ENCODE assay signal across 8 cellular contexts in the genomic region with DNA sequence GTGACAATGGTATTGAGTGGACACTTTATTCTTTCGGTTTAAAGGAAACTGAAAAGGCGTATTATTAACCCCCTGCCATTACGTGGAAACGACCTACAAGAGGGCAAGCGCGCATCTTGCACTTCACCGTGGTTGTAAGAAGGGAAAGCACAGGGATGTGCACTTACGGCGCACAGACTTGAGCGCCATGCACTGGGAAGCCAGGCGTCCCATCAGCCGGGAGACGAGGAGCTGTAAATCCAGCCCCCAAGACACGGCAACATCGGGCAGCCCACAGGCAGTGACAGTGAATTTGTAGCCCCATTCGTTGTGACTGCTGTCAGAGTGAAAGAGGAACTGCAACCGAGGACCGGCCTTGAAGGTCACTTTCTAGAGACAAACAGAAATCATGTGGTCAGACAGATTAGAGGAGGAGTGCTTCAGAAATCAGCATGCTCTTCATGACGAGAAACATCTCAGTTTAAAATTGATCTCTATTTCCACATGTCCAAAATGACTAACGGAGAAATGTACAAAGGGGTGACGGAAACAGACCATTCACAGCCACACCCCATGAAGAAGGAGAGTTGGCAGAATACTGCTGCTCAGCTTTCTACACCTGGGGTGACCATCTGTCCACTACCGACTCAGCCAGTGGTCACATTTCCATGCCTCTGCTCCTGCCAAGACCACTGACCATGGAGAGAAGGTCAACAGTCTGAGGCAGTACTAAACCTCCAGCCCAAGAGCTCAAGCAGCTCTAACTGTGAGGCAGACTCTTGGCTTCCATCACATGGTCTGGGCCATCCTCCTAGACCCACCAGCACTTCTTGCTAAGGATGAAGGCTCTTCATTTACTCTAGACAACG.
A peak's percentile ranks its signal among the peaks of the same experiment; 100 is the strongest.
DNase-seq lines count a peak whose midpoint lies in the region; ATAC-seq and TF ChIP-seq lines count a peak whose summit lies in the region.

No MANE protein-coding gene starts in this region.

- no peak for TF ChIP-seq CTCF in Peyer's patch (IDR thresholded peaks at IDR 0.05)
- TF ChIP-seq CTCF in progenitor cell of endocrine pancreas (IDR thresholded peaks at IDR 0.05; ENCODE audit: unreplicated experiment) = no peak
- no peak for TF ChIP-seq CTCF in thyroid gland (IDR thresholded peaks at IDR 0.05)

- 91 to 92% methylated on average over 23 of the region's 23 CpGs for WGBS in thyroid gland, 2 donors

- H3K4me3 ChIP-seq in Peyer's patch (peak overlapping the region in 2 of 4 donors; percentile 14 to 26), thyroid gland (replicated peaks in 1 of 3) (no peak overlapping the region)

- intact Hi-C loops in thyroid gland (cut with DNase I) = loop anchor here (10.0 kb wide), 1 partner anchor 139 kb away; no protein-coding TSS in a partner anchor

- no peaks in the 10 kb centered on the region for H3K27me3 Mint-ChIP-seq in naive B cell
- no peaks in the 10 kb centered on the region for H3K27me3 Mint-ChIP-seq in progenitor cell of endocrine pancreas

- no peak for TF ChIP-seq POLR2A in Peyer's patch (IDR thresholded peaks at IDR 0.05)
- no peak for TF ChIP-seq POLR2A in thyroid gland (IDR thresholded peaks at IDR 0.05)

- H3K4me3 Mint-ChIP-seq in naive B cell = peak overlapping the region in 4 of 8 donors; percentile 15 to 72 (median 48)
- no peak overlapping the region for H3K4me3 Mint-ChIP-seq in progenitor cell of endocrine pancreas (ENCODE audit: low read depth)

- H3K9me3 ChIP-seq in Peyer's patch (no peaks in the 10 kb centered on the region), thyroid gland (no peaks in the 10 kb centered on the region)

- H3K9me3 Mint-ChIP-seq in naive B cell = no peaks in the 10 kb centered on the region
- no peaks in the 10 kb centered on the region for H3K9me3 Mint-ChIP-seq in progenitor cell of endocrine pancreas (ENCODE audit: low read depth)

- H3K27ac ChIP-seq in Peyer's patch (peak overlapping the region; percentile 10 to 68 (median 29)), thyroid gland (no peak overlapping the region)

- H3K36me3 Mint-ChIP-seq in naive B cell (peaks cover 29 to 43% of the 10 kb centered on the region in 2 donors), progenitor cell of endocrine pancreas (ENCODE audit: insufficient read depth) (peaks cover 21% of the 10 kb centered on the region)

- DNase-seq in Peyer's patch (peak in 2 of 3 donors; percentile 74 to 77), naive B cell (peak; percentile 15), NCI-H2196 (lab: John Stamatoyannopoulos, UW; ENCODE audit: unreplicated experiment) (no peak), progenitor cell of endocrine pancreas (ENCODE audit: low spot score, unreplicated experiment) (no peak), NCI-H1048 (lab: John Stamatoyannopoulos, UW) (no peak), thyroid gland (no peak)

- H3K4me1 ChIP-seq in Peyer's patch = no peaks in the 10 kb centered on the region
- no peaks in the 10 kb centered on the region for H3K4me1 ChIP-seq in thyroid gland

- H3K27ac Mint-ChIP-seq in naive B cell (peak overlapping the region; percentile 18 to 90 (median 81)), progenitor cell of endocrine pancreas (no peak overlapping the region)

- H3K36me3 ChIP-seq in Peyer's patch (peaks cover 0 to 98% (median 0%) of the 10 kb centered on the region in 3 donors), thyroid gland (peaks cover 78 to 88% of the 10 kb centered on the region in 2 donors)

- H3K27me3 ChIP-seq in Peyer's patch (no peaks in the 10 kb centered on the region), thyroid gland (no peaks in the 10 kb centered on the region)

- peaks cover 12 to 16% (median 13%) of the 10 kb centered on the region in 3 donors for H3K4me1 Mint-ChIP-seq in naive B cell
- no peaks in the 10 kb centered on the region for H3K4me1 Mint-ChIP-seq in progenitor cell of endocrine pancreas (ENCODE audit: low read depth)

- ATAC-seq in GM18868 (IDR thresholded peaks at IDR 0.05; ENCODE audit: unreplicated experiment) = peak; percentile 91
- ATAC-seq in HG02798 (IDR thresholded peaks at IDR 0.05; ENCODE audit: poor library complexity, unreplicated experiment) = peak; percentile 88
- peak; percentile 64 to 84 for ATAC-seq in naive B cell (ENCODE audit: low read depth in 2 of 2)

Comparison
In these comparisons a context has a peak if more than half of its experiments do, and no peak if none do; other contexts are left out.
1. DNase-seq: peak in Peyer's patch (2 of 3) and naive B cell (single experiment); none in NCI-H2196 (single experiment), progenitor cell of endocrine pancreas (single experiment), NCI-H1048 (single experiment) and thyroid gland (0 of 2).
2. H3K27ac ChIP-seq: peak in Peyer's patch (4 of 4); none in thyroid gland (0 of 3).
3. Peak in every context shown above with its lines, with median percentiles within 50 percentile points of each other: ATAC-seq.